ENCODE assay signal across 22 cellular contexts in genomic region chr10:34513636-34514035, GRCh38.
A peak's percentile ranks its signal among the peaks of the same experiment; 100 is the strongest.
DNase-seq lines count a peak whose midpoint lies in the region; ATAC-seq and TF ChIP-seq lines count a peak whose summit lies in the region.
"Had no signal": no experiment of that assay in that cellular context is flagged by ENCODE, and none has a peak within 500 bp of the region (broad histone marks: within the 10 kb centered on the region; RNA-seq: fewer than 3 reads in every experiment).

No MANE protein-coding gene starts in this region.

- no peak overlapping the region for H4K8ac ChIP-seq in H9 (replicated peaks; ENCODE audit: insufficient read length, low read depth, low read length)

- no peak overlapping the region for H3K4me3 ChIP-seq in Panc1 (ENCODE audit: low read depth in 2 of 2, low read length in 2 of 2)
- H3K4me3 ChIP-seq in CD8-positive, alpha-beta memory T cell (ENCODE audit: low read length): no peak overlapping the region
- H3K4me3 ChIP-seq: A549; BLaER1 treated with 17β-estradiol and CSF1 and Interleukin-3, amounts not matched to agents 10 nM and 100 nM; GM12878 had no signal

- H2BK5ac ChIP-seq in H9 (ENCODE audit: insufficient read length, low read length): no peak overlapping the region

- POLR2A ChIA-PET in Panc1 (lab: Charles Lee): no interaction called here
- POLR2A ChIA-PET in CD8-positive, alpha-beta memory T cell (lab: Charles Lee): no interaction called here

- no peak overlapping the region for H3K27ac ChIP-seq in H9 (ENCODE audit: insufficient read length, low read depth, low read length)
- H3K27ac ChIP-seq in Panc1 (ENCODE audit: low read length): no peak overlapping the region
- no peak overlapping the region for H3K27ac ChIP-seq in CD8-positive, alpha-beta memory T cell (ENCODE audit: low read depth, low read length)
- H3K27ac ChIP-seq: 22Rv1; BLaER1 treated with 17β-estradiol and CSF1 and Interleukin-3, amounts not matched to agents 10 nM and 100 nM; C4-2B had no signal

- no peak overlapping the region for H3K18ac ChIP-seq in H9 (ENCODE audit: insufficient read length, low read depth, low read length)

- peaks cover 0 to 9% (median 6%) of the 10 kb centered on the region in 3 experiments; a peak in 2 of 7 replicates for H3K36me3 Mint-ChIP-seq in H9 (ENCODE audit: insufficient read depth in 1 of 3, low read depth in 3 of 3)
- H3K36me3 Mint-ChIP-seq in CD8-positive, alpha-beta memory T cell: no peaks in the 10 kb centered on the region
- H3K36me3 Mint-ChIP-seq: CD8-positive, alpha-beta T cell had no signal

- H3T11ph ChIP-seq in H9 (ENCODE audit: low read length): peak overlapping the region; percentile 47

- intact Hi-C loops in left ventricle myocardium superior (cut with micrococcal nuclease) (no loop called here), cardiac septum (cut with DNase I) (no loop called here), Panc1 (cut with micrococcal nuclease; ENCODE audit: unreplicated experiment) (no loop called here)

- H3K36me3 ChIP-seq in Panc1 (ENCODE audit: control insufficient read depth, insufficient read depth, low read length): no peaks in the 10 kb centered on the region
- H3K36me3 ChIP-seq in CD8-positive, alpha-beta memory T cell (ENCODE audit: insufficient read depth, low read length): no peaks in the 10 kb centered on the region

- H3K9ac ChIP-seq in H9 (ENCODE audit: extremely low read depth, insufficient read length, low read length): no peak overlapping the region
- H3K9ac ChIP-seq: BLaER1 treated with 17β-estradiol and CSF1 and Interleukin-3, amounts not matched to agents 10 nM and 100 nM had no signal

- WGBS in H9 (ENCODE audit: extremely low coverage, insufficient read length, low lambda C conversion rate): no CpG with 5 or more reads among the region's 2 CpGs

- H3K14ac ChIP-seq in H9 (ENCODE audit: insufficient read depth, low read length): no peak overlapping the region

- no peaks in the 10 kb centered on the region for H3K27me3 Mint-ChIP-seq in H9 (ENCODE audit: low read depth)
- no peaks in the 10 kb centered on the region for H3K27me3 Mint-ChIP-seq in CD8-positive, alpha-beta memory T cell
- H3K27me3 Mint-ChIP-seq: CD4-positive, alpha-beta T cell had no signal

- H4K5ac ChIP-seq in H9 (ENCODE audit: insufficient read length, low read depth, low read length): no peak overlapping the region

- H3K4me1 Mint-ChIP-seq in H9: peaks cover 3 to 4% of the 10 kb centered on the region in 2 experiments; a peak in 2 of 4 replicates
- no peaks in the 10 kb centered on the region for H3K4me1 Mint-ChIP-seq in CD8-positive, alpha-beta memory T cell
- H3K4me1 Mint-ChIP-seq: B cell had no signal

- BruUV-seq in Panc1 (replicated peaks; lab: Mats Ljungman, UMichigan): TSS peak; percentile 3

- H3K4me1 ChIP-seq in H9 (ENCODE audit: insufficient read depth, low read length) (no peaks in the 10 kb centered on the region), Panc1 (ENCODE audit: control insufficient read depth, insufficient read depth, low read length) (no peaks in the 10 kb centered on the region)
- H3K4me1 ChIP-seq in CD8-positive, alpha-beta memory T cell (ENCODE audit: insufficient read depth, low read length): no peaks in the 10 kb centered on the region
- H3K4me1 ChIP-seq: BLaER1 treated with 17β-estradiol and CSF1 and Interleukin-3, amounts not matched to agents 10 nM and 100 nM had no signal

- no peaks in the 10 kb centered on the region; the same call in 1 of the 2 replicates for H3K79me2 ChIP-seq in H9 (ENCODE audit: insufficient read depth, low read length)

- H3K79me1 ChIP-seq in H9 (ENCODE audit: insufficient read depth, low read depth, low read length, poor library complexity, severe bottlenecking): peaks cover 2% of the 10 kb centered on the region

- no peak overlapping the region for H2AK5ac ChIP-seq in H9 (ENCODE audit: insufficient read length, low read length)

- no peak overlapping the region for H3K23ac ChIP-seq in H9 (ENCODE audit: insufficient read length, low read depth, low read length)

- H3K4me3 Mint-ChIP-seq in H9: no peak overlapping the region
- no peak overlapping the region for H3K4me3 Mint-ChIP-seq in CD8-positive, alpha-beta memory T cell
- H3K4me3 Mint-ChIP-seq: B cell; CD4-positive, alpha-beta T cell; CD8-positive, alpha-beta T cell had no signal

- H3K27ac Mint-ChIP-seq in H9: no peak overlapping the region
- no peak overlapping the region for H3K27ac Mint-ChIP-seq in CD8-positive, alpha-beta memory T cell
- H3K27ac Mint-ChIP-seq: B cell; CD4-positive, alpha-beta T cell; CD8-positive, alpha-beta T cell had no signal

- no peak overlapping the region for H3K4ac ChIP-seq in H9 (ENCODE audit: low read depth, low read length)

- no peaks in the 10 kb centered on the region for H4K20me1 ChIP-seq in H9 (ENCODE audit: control insufficient read depth, insufficient read depth, insufficient read length)
- H4K20me1 ChIP-seq: BLaER1 treated with 17β-estradiol and CSF1 and Interleukin-3, amounts not matched to agents 10 nM and 100 nM had no signal

- in situ Hi-C loops in Panc1 (cut with HindIII; ENCODE audit: low pct_unique_long_range_greater_than_20kb, low sequenced_read_pairs): no loop called here

- H2BK12ac ChIP-seq in H9 (ENCODE audit: insufficient read length, low read depth, low read length): no peak overlapping the region

- H3K4me2 ChIP-seq in H9 (ENCODE audit: insufficient read depth, insufficient read length, low read length): no peak overlapping the region
- H3K4me2 ChIP-seq: A549; BLaER1 treated with 17β-estradiol and CSF1 and Interleukin-3, amounts not matched to agents 10 nM and 100 nM had no signal

- no peak overlapping the region for H2BK20ac ChIP-seq in H9 (ENCODE audit: low read depth, low read length, poor library complexity, severe bottlenecking)

- H4K91ac ChIP-seq in H9 (ENCODE audit: insufficient read length, low read depth, low read length): no peak overlapping the region

- no peak overlapping the region for H2AFZ ChIP-seq in H9 (ENCODE audit: low read length)

- no peaks in the 10 kb centered on the region for H3K27me3 ChIP-seq in H9 (ENCODE audit: insufficient read depth, low read length)
- H3K27me3 ChIP-seq in Panc1 (ENCODE audit: control insufficient read depth, insufficient read depth, low read length): no peaks in the 10 kb centered on the region
- H3K27me3 ChIP-seq in CD8-positive, alpha-beta memory T cell (ENCODE audit: insufficient read depth, low read length, poor library complexity, severe bottlenecking): no peaks in the 10 kb centered on the region
- H3K27me3 ChIP-seq: BLaER1 treated with 17β-estradiol and CSF1 and Interleukin-3, amounts not matched to agents 10 nM and 100 nM had no signal

- H2BK120ac ChIP-seq in H9 (ENCODE audit: low read depth, low read length, poor library complexity, severe bottlenecking): no peak overlapping the region

- TF ChIP-seq CTCF in H9 (conservative IDR thresholded peaks at IDR 0.05) (no peak), Panc1 (IDR thresholded peaks at IDR 0.05) (no peak)

- H3K9me3 ChIP-seq in H9 (ENCODE audit: control insufficient read depth, low read depth, low read length) (no peaks in the 10 kb centered on the region), Panc1 (ENCODE audit: control insufficient read depth, insufficient read depth, low read depth, low read length) (no peaks in the 10 kb centered on the region)
- no peaks in the 10 kb centered on the region for H3K9me3 ChIP-seq in CD8-positive, alpha-beta memory T cell (ENCODE audit: low read length)
- H3K9me3 ChIP-seq: A549; BLaER1 treated with 17β-estradiol and CSF1 and Interleukin-3, amounts not matched to agents 10 nM and 100 nM had no signal

- CTCF ChIA-PET in Panc1 (lab: Charles Lee): no interaction called here
- CTCF ChIA-PET in CD8-positive, alpha-beta memory T cell (lab: Charles Lee): no interaction called here

- H2BK15ac ChIP-seq in H9 (ENCODE audit: low read depth, low read length): no peak overlapping the region

- no peak overlapping the region for H3K56ac ChIP-seq in H9 (ENCODE audit: insufficient read length, low read depth, low read length)

- DNase-seq in left ventricle myocardium superior (no peak), cardiac septum (ENCODE audit: low spot score) (no peak), H9 (no peak), Panc1 (ENCODE audit: low read depth, low spot score) (no peak)
- DNase-seq in CD8-positive, alpha-beta memory T cell: no peak
- DNase-seq: AML-193; CD4-positive, alpha-beta T cell; CD8-positive, alpha-beta T cell; COR-L47; DMS 273 treated with DMSO at 0.1 percent for 48 hours; DMS153; DMS53; DMS79; DND-41; EL; GDM1 had no signal

- H3K23me2 ChIP-seq in H9 (ENCODE audit: insufficient read length, low read depth, low read length, poor library complexity, severe bottlenecking): no peaks in the 10 kb centered on the region

- peak; percentile 50 for ATAC-seq in left ventricle myocardium superior
- ATAC-seq in Panc1: no peak
- ATAC-seq: A549; CD8-positive, alpha-beta T cell had no signal

- no peaks in the 10 kb centered on the region for H3K9me3 Mint-ChIP-seq in H9
- H3K9me3 Mint-ChIP-seq in CD8-positive, alpha-beta memory T cell: peaks cover 0 to 3% (median 0%) of the 10 kb centered on the region in 5 donors
- H3K9me3 Mint-ChIP-seq: CD4-positive, alpha-beta T cell; CD8-positive, alpha-beta T cell had no signal
